22 cellular contexts compared by ENCODE assay signal in the genomic region with DNA sequence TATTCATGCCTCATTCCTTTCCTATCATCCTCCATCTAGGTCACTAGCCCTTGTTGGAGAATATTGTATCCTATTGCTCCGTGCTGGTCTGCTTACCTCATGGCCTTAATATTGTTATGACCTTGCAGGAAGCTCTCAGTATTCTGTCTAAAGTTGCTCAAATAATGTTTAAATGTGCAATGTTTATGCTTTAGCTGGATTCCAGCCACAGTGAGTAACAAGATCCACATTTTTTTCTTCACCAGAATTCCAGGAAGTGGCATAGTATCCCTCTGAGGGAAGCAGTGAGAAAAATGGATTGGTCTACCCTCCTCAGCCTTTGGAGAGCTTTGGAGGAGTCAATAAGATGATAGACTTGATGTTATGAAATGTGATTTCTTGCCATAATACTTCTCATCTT.
DNase-seq lines count a peak whose midpoint lies in the region; ATAC-seq and TF ChIP-seq lines count a peak whose summit lies in the region.
"Had no signal": no experiment of that assay in that cellular context is flagged by ENCODE, and none has a peak within 500 bp of the region (broad histone marks: within the 10 kb centered on the region; RNA-seq: fewer than 3 reads in every experiment).

No MANE protein-coding gene starts in this region.

- H3K4me3 Mint-ChIP-seq in MCF 10A (ENCODE audit: unreplicated experiment) = no peak overlapping the region
- H3K4me3 Mint-ChIP-seq: B cell; CD4-positive, CD25-positive, alpha-beta regulatory T cell; GM23338 had no signal

- BruUV-seq in MCF 10A (replicated peaks; lab: Mats Ljungman, UMichigan) = no TSS peak

- H3K36me3 ChIP-seq in breast epithelium = no peaks in the 10 kb centered on the region

- intact Hi-C loops in MCF 10A (cut with micrococcal nuclease) (no loop called here), breast epithelium (cut with DNase I; ENCODE audit: low total_unique reads) (no loop called here)

- H3K27me3 ChIP-seq in breast epithelium (no peaks in the 10 kb centered on the region), foreskin keratinocyte (no peaks in the 10 kb centered on the region)

- no peaks in the 10 kb centered on the region for H3K27me3 Mint-ChIP-seq in MCF 10A (ENCODE audit: insufficient read depth, unreplicated experiment)
- H3K27me3 Mint-ChIP-seq: B cell; CD4-positive, CD25-positive, alpha-beta regulatory T cell had no signal

- CTCF ChIA-PET in MCF 10A (lab: Yijun Ruan, JAX) = interaction anchor here (0.6 to 1.1 kb wide), 3 partner anchors 528 to 1594 kb away, joined by 3 to 4 read pairs (median 3); no protein-coding TSS in a partner anchor

- H3K4me1 Mint-ChIP-seq in MCF 10A (ENCODE audit: insufficient read depth, unreplicated experiment) = peaks cover 16% of the 10 kb centered on the region
- H3K4me1 Mint-ChIP-seq: B cell; CD4-positive, CD25-positive, alpha-beta regulatory T cell; GM23338 had no signal

- no peaks in the 10 kb centered on the region for H3K9me3 Mint-ChIP-seq in MCF 10A (ENCODE audit: unreplicated experiment)
- H3K9me3 Mint-ChIP-seq: GM23338 had no signal

- POLR2A ChIA-PET in MCF 10A (lab: Yijun Ruan, JAX) = interaction anchor here (0.8 kb wide), 1 partner anchor 36 kb away, joined by 3 read pairs; no protein-coding TSS in a partner anchor

- TF ChIP-seq POLR2A in breast epithelium (IDR thresholded peaks at IDR 0.05) = no peak

- peak overlapping the region; percentile 17 for H3K27ac Mint-ChIP-seq in MCF 10A (ENCODE audit: low read depth, unreplicated experiment)
- H3K27ac Mint-ChIP-seq: B cell; CD4-positive, CD25-positive, alpha-beta regulatory T cell; GM23338 had no signal

- H3K4me3 ChIP-seq in breast epithelium (no peak overlapping the region), fibroblast of pulmonary artery (replicated peaks; ENCODE audit: low read depth, low read length) (no peak overlapping the region)
- H3K4me3 ChIP-seq: GM23338 had no signal

- H3K27ac ChIP-seq in breast epithelium (no peak overlapping the region), foreskin keratinocyte (no peak overlapping the region)

- H3K36me3 Mint-ChIP-seq in MCF 10A (ENCODE audit: insufficient read depth, unreplicated experiment) = no peaks in the 10 kb centered on the region
- H3K36me3 Mint-ChIP-seq: CD4-positive, CD25-positive, alpha-beta regulatory T cell had no signal

- DNase-seq in MCF 10A (ENCODE audit: unreplicated experiment) (peak; percentile 22), breast epithelium (ENCODE audit: low spot score in 2 of 2) (no peak), astrocyte of the hippocampus (ENCODE audit: low read depth, low spot score) (peak; percentile 13), fibroblast of pulmonary artery (ENCODE audit: low read depth) (peak; percentile 21), foreskin keratinocyte (no peak), SK-N-DZ (ENCODE audit: low spot score) (no peak)
- DNase-seq in activated CD4-positive, alpha-beta T cell treated with anti-CD3 and anti-CD28 coated beads for 1 hour = no peak
- DNase-seq in activated naive CD4-positive, alpha-beta T cell treated with Interleukin-2 at 50 U/mL for 16 hours = no peak
- DNase-seq: 8988T; CD4-positive, CD25-positive, alpha-beta regulatory T cell; COR-L47; DMS 273 treated with DMSO at 0.1 percent for 48 hours; GDM1; KBM-7; NCI-H1417 treated with DMSO at 0.1 percent for 48 hours; NCI-H187 treated with DMSO at 0.1 percent for 48 hours; NCI-H2227 treated with DMSO at 0.1 percent for 48 hours; NCI-H510A treated with DMSO at 0.1 percent for 48 hours; NCI-H774; SIG-M5 had no signal

- TF ChIP-seq CTCF in MCF 10A (IDR thresholded peaks at IDR 0.05; ENCODE audit: unreplicated experiment) = no peak
- no peak for TF ChIP-seq CTCF in breast epithelium (IDR thresholded peaks at IDR 0.05)
- no peak for TF ChIP-seq CTCF in fibroblast of pulmonary artery (IDR thresholded peaks at IDR 0.05; ENCODE audit: low read length, missing control alignments)
- TF ChIP-seq CTCF in foreskin keratinocyte (conservative IDR thresholded peaks at IDR 0.05) = no peak

- no peaks in the 10 kb centered on the region for H3K4me1 ChIP-seq in breast epithelium
- no peaks in the 10 kb centered on the region for H3K4me1 ChIP-seq in foreskin keratinocyte

- no peak for ATAC-seq in foreskin keratinocyte
- ATAC-seq: GM23338 had no signal

- no peaks in the 10 kb centered on the region for H3K9me3 ChIP-seq in breast epithelium

Comparison
In these comparisons a context has a peak if more than half of its experiments do, and no peak if none do; other contexts are left out.
1. DNase-seq: peak in MCF 10A (single experiment), astrocyte of the hippocampus (single experiment) and fibroblast of pulmonary artery (single experiment); none in breast epithelium (0 of 2), activated CD4-positive, alpha-beta T cell treated with anti-CD3 and anti-CD28 coated beads for 1 hour (single experiment), foreskin keratinocyte (0 of 2), SK-N-DZ (single experiment) and activated naive CD4-positive, alpha-beta T cell treated with Interleukin-2 at 50 U/mL for 16 hours (single experiment).